ENCODE assay signal across 25 cellular contexts in genomic region chr13:60221581-60221980, GRCh38.
"Had no signal": no experiment of that assay in that cellular context is flagged by ENCODE, and none has a peak within 500 bp of the region (broad histone marks: within the 10 kb centered on the region; RNA-seq: fewer than 3 reads in every experiment).

No MANE protein-coding gene starts in this region.

- H3K27me3 ChIP-seq: colonic mucosa, esophagus muscularis mucosa, esophagus squamous epithelium, gastrocnemius medialis, gastroesophageal sphincter, hepatocyte had no signal

- DNase-seq: colonic mucosa; cortex of kidney; dermis blood vessel endothelial cell; dorsolateral prefrontal cortex; effector CD4-positive, alpha-beta T cell; effector CD8-positive, alpha-beta T cell; effector memory CD4-positive, alpha-beta T cell; effector memory CD8-positive, alpha-beta T cell; endodermal cell; erythroblast; esophagus squamous epithelium; foreskin fibroblast; foreskin melanocyte; gastrocnemius medialis; glutamatergic neuron; head of caudate nucleus; heart left ventricle; heart right ventricle had no signal

- H3K4me3 Mint-ChIP-seq: dendritic cell treated with granulocyte-macrophage colony-stimulating factor and Interleukin-4, amounts not matched to agents 40 ng/mL and 50 ng/mL, for 4 days; effector memory CD8-positive, alpha-beta T cell; endodermal cell had no signal

- H3K4me1 ChIP-seq: colonic mucosa, esophagus muscularis mucosa, gastrocnemius medialis, gastroesophageal sphincter, heart left ventricle, heart right ventricle had no signal

- H3K79me2 ChIP-seq: hepatocyte had no signal

- H3K4me2 ChIP-seq: hepatocyte had no signal

- H3K27ac ChIP-seq: colonic mucosa, coronary artery, dorsolateral prefrontal cortex, epithelial cell of prostate, esophagus muscularis mucosa, esophagus squamous epithelium, gastrocnemius medialis, gastroesophageal sphincter, heart left ventricle, heart right ventricle, hepatocyte had no signal

- H3K4me3 ChIP-seq: colonic mucosa, coronary artery, dorsolateral prefrontal cortex, esophagus muscularis mucosa, esophagus squamous epithelium, gastrocnemius medialis, gastroesophageal sphincter, heart left ventricle, heart right ventricle, hepatocyte had no signal

- ATAC-seq: effector memory CD8-positive, alpha-beta T cell; esophagus mucosa; gastrocnemius medialis; gastroesophageal sphincter; heart left ventricle; heart right ventricle had no signal

- H3K9me3 Mint-ChIP-seq: dendritic cell treated with granulocyte-macrophage colony-stimulating factor and Interleukin-4, amounts not matched to agents 40 ng/mL and 50 ng/mL, for 4 days; effector memory CD8-positive, alpha-beta T cell; endodermal cell had no signal

- H3K27ac Mint-ChIP-seq: dendritic cell treated with granulocyte-macrophage colony-stimulating factor and Interleukin-4, amounts not matched to agents 40 ng/mL and 50 ng/mL, for 4 days; effector memory CD8-positive, alpha-beta T cell; endodermal cell had no signal

- H3K36me3 ChIP-seq: colonic mucosa, esophagus muscularis mucosa, esophagus squamous epithelium, gastrocnemius medialis, gastroesophageal sphincter, heart left ventricle, heart right ventricle had no signal

- H2AFZ ChIP-seq: hepatocyte had no signal
